ENCODE assay signal across 10 cellular contexts in genomic region chr10:124724279-124725027, GRCh38. TPM values are rescaled to one million over a fixed set of nuclear protein-coding genes. Genes with fewer than 3 reads are reported as not detected.
DNase-seq lines count a peak whose midpoint lies in the region; ATAC-seq and TF ChIP-seq lines count a peak whose summit lies in the region.
"Had no signal": no experiment of that assay in that cellular context is flagged by ENCODE, and none has a peak within 500 bp of the region (broad histone marks: within the 10 kb centered on the region; RNA-seq: fewer than 3 reads in every experiment).

No MANE protein-coding gene starts in this region.

- intact Hi-C loops in activated naive CD4-positive, alpha-beta T cell treated with anti-CD3 and anti-CD28 coated beads for 36 hours (cut with micrococcal nuclease): no loop called here

- no peak overlapping the region for H3K4me3 ChIP-seq in upper lobe of left lung

- no peak overlapping the region for H3K27ac Mint-ChIP-seq in activated naive CD4-positive, alpha-beta T cell treated with anti-CD3 and anti-CD28 coated beads for 36 hours
- peak overlapping the region; percentile 92 to 99 (median 98) for H3K27ac Mint-ChIP-seq in naive B cell

- 68 to 83% methylated on average over 12 to 20 of the region's 20 CpGs for WGBS in upper lobe of left lung, 2 donors

- no peaks in the 10 kb centered on the region for H3K27me3 Mint-ChIP-seq in activated naive CD4-positive, alpha-beta T cell treated with anti-CD3 and anti-CD28 coated beads for 36 hours (ENCODE audit: low read depth)
- H3K27me3 Mint-ChIP-seq in naive B cell: no peaks in the 10 kb centered on the region

- peaks cover 1% of the 10 kb centered on the region for H3K36me3 Mint-ChIP-seq in activated naive CD4-positive, alpha-beta T cell treated with anti-CD3 and anti-CD28 coated beads for 36 hours (ENCODE audit: low read depth)
- peaks cover 0 to 19% of the 10 kb centered on the region in 2 donors for H3K36me3 Mint-ChIP-seq in naive B cell

- no peaks in the 10 kb centered on the region for H3K9me3 Mint-ChIP-seq in activated naive CD4-positive, alpha-beta T cell treated with anti-CD3 and anti-CD28 coated beads for 36 hours
- peaks cover 0 to 1% (median 0%) of the 10 kb centered on the region in 7 donors for H3K9me3 Mint-ChIP-seq in naive B cell

- CTCF ChIA-PET in activated naive CD4-positive, alpha-beta T cell treated with anti-CD3 and anti-CD28 coated beads for 36 hours (lab: Charles Lee): interaction anchor here (2.1 to 12.6 kb wide), 2 partner anchors 10 to 16 kb away, joined by 8 to 138 read pairs; no protein-coding TSS in a partner anchor

- TF ChIP-seq EP300 in upper lobe of left lung (IDR thresholded peaks at IDR 0.05): no peak

- TF ChIP-seq POLR2A in upper lobe of left lung (IDR thresholded peaks at IDR 0.05): no peak

- H3K4me1 ChIP-seq in upper lobe of left lung: peaks cover 77 to 94% (median 86%) of the 10 kb centered on the region in 4 donors

- no peak for TF ChIP-seq CTCF in upper lobe of left lung (IDR thresholded peaks at IDR 0.05)

- H3K27ac ChIP-seq in cingulate gyrus (ENCODE audit: low read depth, low read length): peak overlapping the region; percentile 95
- H3K27ac ChIP-seq in upper lobe of left lung: peak overlapping the region; percentile 69 to 86 (median 75)

- no peaks in the 10 kb centered on the region for H3K9me3 ChIP-seq in upper lobe of left lung

- H3K36me3 ChIP-seq in upper lobe of left lung: peaks cover 0 to 6% (median 0%) of the 10 kb centered on the region in 4 donors

- peaks cover 80% of the 10 kb centered on the region for H3K4me1 Mint-ChIP-seq in activated naive CD4-positive, alpha-beta T cell treated with anti-CD3 and anti-CD28 coated beads for 36 hours (ENCODE audit: low read depth)
- peaks cover 71 to 99% (median 83%) of the 10 kb centered on the region in 3 donors for H3K4me1 Mint-ChIP-seq in naive B cell

- ATAC-seq in naive B cell (ENCODE audit: low read depth in 2 of 2) (no peak), upper lobe of left lung (ENCODE audit: low FRiP score in 2 of 2) (no peak), GM18868 (IDR thresholded peaks at IDR 0.05; ENCODE audit: unreplicated experiment) (no peak), GM21619 (IDR thresholded peaks at IDR 0.05; ENCODE audit: unreplicated experiment) (no peak), HG03457 (IDR thresholded peaks at IDR 0.05; ENCODE audit: unreplicated experiment) (no peak)

- DNase-seq in activated naive CD4-positive, alpha-beta T cell treated with Interleukin-2 at 50 U/mL for 16 hours: peak; percentile 1
- DNase-seq in activated naive CD4-positive, alpha-beta T cell treated with anti-CD3 and anti-CD28 coated beads for 36 hours: no peak
- no peak for DNase-seq in naive B cell
- DNase-seq in upper lobe of left lung: peak in 1 of 2 donors; percentile 20
- DNase-seq: DMS79, HCEC 1CT had no signal

- no peaks in the 10 kb centered on the region for H3K27me3 ChIP-seq in upper lobe of left lung

- H3K4me3 Mint-ChIP-seq in activated naive CD4-positive, alpha-beta T cell treated with anti-CD3 and anti-CD28 coated beads for 36 hours: no peak overlapping the region
- H3K4me3 Mint-ChIP-seq in naive B cell: peak overlapping the region in 7 of 8 donors; percentile 47 to 86 (median 69)

RNA-seq across cellular contexts. Expression of gene FAM53B, which starts 19.7 kb away (rescaled TPM):
- 10 to 100 TPM; 11.8 to 11.9 TPM for total RNA-seq in activated naive CD4-positive, alpha-beta T cell treated with anti-CD3 and anti-CD28 coated beads for 36 hours
- 100 to 1,000 TPM in 1 of 6 donors, 10 to 100 TPM in 5; 19.6 to 141 (median 31.5) TPM for polyA plus RNA-seq in naive B cell (ENCODE audit: low read depth in 6 of 6)
- 10 to 100 TPM; 35.8 to 62.5 (median 47.8) TPM for total RNA-seq in upper lobe of left lung
